In genomic region chr10:964988-965417, GRCh38 we compare ENCODE assay signal across 1 cellular context.
TF ChIP-seq lines count a peak whose summit lies in the region.

No MANE protein-coding gene starts in this region.

TF ChIP-seq in H1, 55 proteins besides CTCF, POLR2A, EP300 and RAD21:
- TF ChIP-seq SIRT6 (IDR thresholded peaks at IDR 0.05; ENCODE audit: low read length) = no peak
- no peak for TF ChIP-seq TCF12 (IDR thresholded peaks at IDR 0.05; ENCODE audit: low read depth, low read length)
- no peak for TF ChIP-seq NRF1 (IDR thresholded peaks at IDR 0.05; ENCODE audit: low read depth, low read length)
- TF ChIP-seq TBP (IDR thresholded peaks at IDR 0.05; ENCODE audit: low read depth, low read length) = no peak
- TF ChIP-seq RFX5 (IDR thresholded peaks at IDR 0.05; ENCODE audit: borderline replicate concordance, low read depth, low read length) = no peak
